ENCODE assay signal across 10 cellular contexts in the genomic region with DNA sequence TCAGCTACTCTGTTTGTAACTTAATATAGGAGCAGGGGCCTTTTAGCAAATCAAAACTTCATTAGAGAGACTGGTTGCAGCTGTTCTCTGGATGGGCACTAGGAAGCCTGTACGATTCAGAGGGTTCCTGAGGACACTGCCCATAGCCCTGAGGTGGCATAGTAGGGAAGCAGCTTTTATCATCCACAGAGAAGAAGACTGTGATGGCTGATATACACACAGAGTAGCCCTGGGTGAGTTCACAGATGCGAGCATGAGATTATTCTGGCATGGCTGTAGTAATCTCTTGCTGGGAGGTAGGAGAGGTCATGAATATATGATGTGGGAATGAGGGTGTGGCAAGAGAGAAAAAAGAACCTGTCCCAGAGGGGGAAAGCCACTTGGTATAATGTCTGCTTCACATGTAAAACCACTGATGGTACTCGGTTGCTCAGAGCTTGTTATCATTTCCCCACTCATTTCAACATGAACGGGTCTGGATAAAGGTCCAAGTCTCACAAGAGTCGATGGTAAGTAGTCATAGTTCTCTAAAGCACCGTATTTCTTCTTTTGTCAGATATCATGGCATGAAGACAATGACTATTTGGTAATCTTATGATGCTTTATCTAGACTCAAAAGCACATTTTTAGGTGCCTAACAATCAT. TPM values are rescaled to one million over a fixed set of nuclear protein-coding genes. Genes with fewer than 3 reads are reported as not detected.
A peak's percentile ranks its signal among the peaks of the same experiment; 100 is the strongest.
DNase-seq lines count a peak whose midpoint lies in the region; ATAC-seq and TF ChIP-seq lines count a peak whose summit lies in the region.
"Had no signal": no experiment of that assay in that cellular context is flagged by ENCODE, and none has a peak within 500 bp of the region (broad histone marks: within the 10 kb centered on the region; RNA-seq: fewer than 3 reads in every experiment).

No MANE protein-coding gene starts in this region.

- no peaks in the 10 kb centered on the region for H3K79me2 ChIP-seq in smooth muscle cell (ENCODE audit: low read depth)

- TF ChIP-seq POLR2A in adrenal gland (IDR thresholded peaks at IDR 0.05) = no peak

- H3F3A ChIP-seq in smooth muscle cell (ENCODE audit: low read depth) = no peaks in the 10 kb centered on the region

- peak; percentile 8 for DNase-seq in NCI-H2171 treated with DMSO at 0.1 percent for 48 hours (lab: John Stamatoyannopoulos, UW)
- no peak for DNase-seq in NCI-H2171 (lab: John Stamatoyannopoulos, UW)
- peak in 1 of 7 donors; percentile 5 for DNase-seq in adrenal gland
- no peak for DNase-seq in left colon
- no peak for DNase-seq in smooth muscle cell (lab: John Stamatoyannopoulos, UW; ENCODE audit: unreplicated experiment)
- DNase-seq in WERI-Rb-1 = no peak
- no peak for DNase-seq in activated gamma-delta T cell (lab: John Stamatoyannopoulos, UW)
- DNase-seq: NCI-H2029 treated with DMSO at 0.1 percent for 48 hours, SIG-M5 had no signal

- TF ChIP-seq CTCF in adrenal gland (IDR thresholded peaks at IDR 0.05) = no peak
- TF ChIP-seq CTCF in smooth muscle cell (IDR thresholded peaks at IDR 0.05; ENCODE audit: borderline replicate concordance, insufficient read depth, poor library complexity, severe bottlenecking) = no peak
- no peak for TF ChIP-seq CTCF in WERI-Rb-1 (IDR thresholded peaks at IDR 0.05; ENCODE audit: low read depth, low read length)

- no peaks in the 10 kb centered on the region for H3K36me3 ChIP-seq in adrenal gland (replicated peaks in 1 of 2)
- H3K36me3 ChIP-seq in smooth muscle cell (ENCODE audit: low read depth) = no peaks in the 10 kb centered on the region
- no peaks in the 10 kb centered on the region for H3K36me3 ChIP-seq in WERI-Rb-1

- intact Hi-C loops in adrenal gland (cut with DNase I) (no loop called here), left colon (cut with DNase I, micrococcal nuclease) (loop anchor here in 1 of 2 donors (10.0 kb wide), 1 partner anchor 187 kb away; the partner anchor contains the start of genes SUDS3 and TAOK3)

- H3K9ac ChIP-seq in smooth muscle cell (ENCODE audit: low read depth) = no peak overlapping the region

- peak overlapping the region; percentile 80 for H3K4me2 ChIP-seq in smooth muscle cell

- WGBS in adrenal gland, 4 donors = 45 to 65% (median 50%) methylated on average over 6 of the region's 6 CpGs
- WGBS in smooth muscle cell (ENCODE audit: low lambda C conversion rate) = 94% methylated on average over 6 of the region's 6 CpGs

- no peaks in the 10 kb centered on the region for H3K27me3 ChIP-seq in adrenal gland
- H3K27me3 ChIP-seq in smooth muscle cell (ENCODE audit: low read depth) = no peaks in the 10 kb centered on the region
- H3K27me3 ChIP-seq in WERI-Rb-1 (ENCODE audit: insufficient read depth, low read depth, severe bottlenecking) = no peaks in the 10 kb centered on the region

- no peak overlapping the region for H2AFZ ChIP-seq in smooth muscle cell (ENCODE audit: low read depth)

- no peaks in the 10 kb centered on the region for H4K20me1 ChIP-seq in smooth muscle cell (ENCODE audit: low read depth)

- H3K4me1 ChIP-seq in adrenal gland (replicated peaks in 1 of 2) = peaks cover 22 to 43% of the 10 kb centered on the region in 2 donors
- H3K4me1 ChIP-seq in smooth muscle cell (ENCODE audit: low read depth) = peaks cover 19% of the 10 kb centered on the region

- H3K27ac ChIP-seq in adrenal gland (peak overlapping the region in 4 of 5 donors; percentile 17 to 89 (median 62)), smooth muscle cell (ENCODE audit: low read depth) (no peak overlapping the region), WERI-Rb-1 (no peak overlapping the region)

- H3K4me3 ChIP-seq in adrenal gland (peak overlapping the region in 1 of 4 donors; percentile 43), smooth muscle cell (peak overlapping the region; percentile 48), WERI-Rb-1 (ENCODE audit: low read depth, low read length) (no peak overlapping the region)

- no peaks in the 10 kb centered on the region for H3K9me3 ChIP-seq in adrenal gland (replicated peaks in 1 of 3)
- no peaks in the 10 kb centered on the region for H3K9me3 ChIP-seq in smooth muscle cell (replicated peaks; ENCODE audit: low read depth)
- no peaks in the 10 kb centered on the region for H3K9me3 ChIP-seq in WERI-Rb-1 (ENCODE audit: severe bottlenecking)

- ATAC-seq in left colon (peak; percentile 28), HG03571 (IDR thresholded peaks at IDR 0.05; ENCODE audit: unreplicated experiment) (no peak)

RNA-seq across cellular contexts. Expression of gene PEBP1, which starts 51.9 kb away (rescaled TPM):
- total RNA-seq in adrenal gland (1,000 to 10,000 TPM; 1,179 to 3,690 (median 2,679) TPM), left colon (100 to 1,000 TPM; 186 to 205 TPM), smooth muscle cell (106 and 118 TPM in 2 replicates)
- polyA plus RNA-seq in adrenal gland (1,000 to 10,000 TPM; 1,847 to 2,719 (median 2,102) TPM), smooth muscle cell (193 and 199 TPM in 2 replicates)

Comparison
In these comparisons a context has a peak if more than half of its experiments do, and no peak if none do; other contexts are left out.
1. H3K27ac ChIP-seq: peak in adrenal gland (4 of 5); none in smooth muscle cell (single experiment) and WERI-Rb-1 (single experiment).